In genomic region chr1:40646385-40646784, GRCh38 we compare ENCODE assay signal across 21 cellular contexts. TPM values are rescaled to one million over a fixed set of nuclear protein-coding genes. Genes with fewer than 3 reads are reported as not detected.
DNase-seq lines count a peak whose midpoint lies in the region; ATAC-seq, FAIRE-seq and TF ChIP-seq lines count a peak whose summit lies in the region.
"Had no signal": no experiment of that assay in that cellular context is flagged by ENCODE, and none has a peak within 500 bp of the region (broad histone marks: within the 10 kb centered on the region; RNA-seq: fewer than 3 reads in every experiment).

No MANE protein-coding gene starts in this region.

- H3K4me3 ChIP-seq in BLaER1: no peak overlapping the region
- H3K4me3 ChIP-seq in cardiac fibroblast (replicated peaks in 1 of 2; ENCODE audit: low read depth in 2 of 2, low read length in 2 of 2): no peak overlapping the region
- no peak overlapping the region for H3K4me3 ChIP-seq in small intestine (ENCODE audit: low read depth in 1 of 2, low read length in 2 of 2)
- H3K4me3 ChIP-seq: HAP-1, vagina had no signal

- no peaks in the 10 kb centered on the region for H3K36me3 Mint-ChIP-seq in stimulated activated naive B cell treated with anti-CD40 and anti-IgM and Interleukin-4, amounts not matched to agents 10 μg/mL and 1 μg/mL and 100 μg/mL, for 72 hours
- H3K36me3 Mint-ChIP-seq: activated naive CD8-positive, alpha-beta T cell treated with anti-CD3 and anti-CD28 coated beads for 36 hours; immature natural killer cell; memory B cell had no signal

- H3K27me3 ChIP-seq in BLaER1 (no peaks in the 10 kb centered on the region), small intestine (ENCODE audit: control insufficient read depth in 2 of 2, insufficient read depth in 2 of 2, low read length in 2 of 2) (no peaks in the 10 kb centered on the region)
- H3K27me3 ChIP-seq: vagina had no signal

- H3K27ac Mint-ChIP-seq in stimulated activated naive B cell treated with anti-CD40 and anti-IgM and Interleukin-4, amounts not matched to agents 10 μg/mL and 1 μg/mL and 100 μg/mL, for 72 hours: no peak overlapping the region
- H3K27ac Mint-ChIP-seq: activated CD4-positive, alpha-beta memory T cell treated with anti-CD3 and anti-CD28 coated beads, Interleukin-2, amount 10 ng/mL, durations not matched to agents 7 days and 5 days; activated naive CD8-positive, alpha-beta T cell treated with anti-CD3 and anti-CD28 coated beads for 36 hours; activated T-cell treated with anti-CD3 and anti-CD28 coated beads, Interleukin-2, amount 50 U/mL, for 72 hours; effector memory CD8-positive, alpha-beta T cell; immature natural killer cell; memory B cell had no signal

- peaks cover 60% of the 10 kb centered on the region for H3K36me3 ChIP-seq in BLaER1
- H3K36me3 ChIP-seq in small intestine (ENCODE audit: control insufficient read depth in 2 of 2, insufficient read depth in 2 of 2, low read length in 2 of 2): no peaks in the 10 kb centered on the region
- H3K36me3 ChIP-seq: HAP-1, vagina had no signal

- peak overlapping the region; percentile 17; the same call in 1 of the 2 replicates for H3K4me2 ChIP-seq in BLaER1

- no peak for TF ChIP-seq CTCF in cardiac fibroblast (IDR thresholded peaks at IDR 0.05; ENCODE audit: low read depth, low read length)

- H3K27ac ChIP-seq in BLaER1 (no peak overlapping the region), small intestine (ENCODE audit: low read depth in 1 of 2, low read length in 1 of 2) (no peak overlapping the region)
- H3K27ac ChIP-seq: vagina had no signal

- H4K20me1 ChIP-seq in BLaER1: peaks cover 80% of the 10 kb centered on the region

- ATAC-seq in left lobe of liver: peak; percentile 53
- ATAC-seq in GM18868 (IDR thresholded peaks at IDR 0.05; ENCODE audit: unreplicated experiment): no peak
- ATAC-seq in stimulated activated naive B cell treated with anti-CD40 and anti-IgM and Interleukin-4, amounts not matched to agents 10 μg/mL and 1 μg/mL and 100 μg/mL, for 72 hours (replicated peaks): no peak
- ATAC-seq: activated T-cell treated with anti-CD3 and anti-CD28 coated beads, Interleukin-2, amount 50 U/mL, for 72 hours; effector memory CD8-positive, alpha-beta T cell had no signal

- peaks cover 0 to 6% of the 10 kb centered on the region in 2 donors for H3K4me1 Mint-ChIP-seq in stimulated activated naive B cell treated with anti-CD40 and anti-IgM and Interleukin-4, amounts not matched to agents 10 μg/mL and 1 μg/mL and 100 μg/mL, for 72 hours
- H3K4me1 Mint-ChIP-seq: activated CD4-positive, alpha-beta memory T cell treated with anti-CD3 and anti-CD28 coated beads, Interleukin-2, amount 10 ng/mL, durations not matched to agents 7 days and 5 days had no signal

- no peaks in the 10 kb centered on the region for H3K9me3 ChIP-seq in BLaER1
- H3K9me3 ChIP-seq in small intestine (ENCODE audit: control insufficient read depth, low read depth): no peaks in the 10 kb centered on the region
- H3K9me3 ChIP-seq: HAP-1, vagina had no signal

- H3K9me3 Mint-ChIP-seq in stimulated activated naive B cell treated with anti-CD40 and anti-IgM and Interleukin-4, amounts not matched to agents 10 μg/mL and 1 μg/mL and 100 μg/mL, for 72 hours: no peaks in the 10 kb centered on the region
- H3K9me3 Mint-ChIP-seq: activated CD4-positive, alpha-beta memory T cell treated with anti-CD3 and anti-CD28 coated beads, Interleukin-2, amount 10 ng/mL, durations not matched to agents 7 days and 5 days; activated naive CD8-positive, alpha-beta T cell treated with anti-CD3 and anti-CD28 coated beads for 36 hours; activated T-cell treated with anti-CD3 and anti-CD28 coated beads, Interleukin-2, amount 50 U/mL, for 72 hours; effector memory CD8-positive, alpha-beta T cell; immature natural killer cell; memory B cell had no signal

- no peak overlapping the region for H3K4me3 Mint-ChIP-seq in stimulated activated naive B cell treated with anti-CD40 and anti-IgM and Interleukin-4, amounts not matched to agents 10 μg/mL and 1 μg/mL and 100 μg/mL, for 72 hours
- H3K4me3 Mint-ChIP-seq: activated CD4-positive, alpha-beta memory T cell treated with anti-CD3 and anti-CD28 coated beads, Interleukin-2, amount 10 ng/mL, durations not matched to agents 7 days and 5 days; activated naive CD8-positive, alpha-beta T cell treated with anti-CD3 and anti-CD28 coated beads for 36 hours; activated T-cell treated with anti-CD3 and anti-CD28 coated beads, Interleukin-2, amount 50 U/mL, for 72 hours; effector memory CD8-positive, alpha-beta T cell; immature natural killer cell; memory B cell had no signal

- 53 to 64% (median 56%) methylated on average over 5 of the region's 5 CpGs for WGBS in small intestine, 3 donors

- peaks cover 0 to 3% of the 10 kb centered on the region in 2 donors for H3K27me3 Mint-ChIP-seq in stimulated activated naive B cell treated with anti-CD40 and anti-IgM and Interleukin-4, amounts not matched to agents 10 μg/mL and 1 μg/mL and 100 μg/mL, for 72 hours
- H3K27me3 Mint-ChIP-seq: activated CD4-positive, alpha-beta memory T cell treated with anti-CD3 and anti-CD28 coated beads, Interleukin-2, amount 10 ng/mL, durations not matched to agents 7 days and 5 days had no signal

- peak; percentile 45 for DNase-seq in LHCN-M2 (ENCODE audit: low read depth)
- DNase-seq in cardiac fibroblast (ENCODE audit: low read depth in 2 of 2): peak; percentile 22 to 71
- no peak for DNase-seq in left lobe of liver (ENCODE audit: low spot score)
- DNase-seq in small intestine: no peak
- DNase-seq in stimulated activated naive B cell treated with anti-CD40 and anti-IgM and Interleukin-4, amounts not matched to agents 10 μg/mL and 1 μg/mL and 100 μg/mL, for 72 hours: no peak
- no peak for DNase-seq in COR-L47 (lab: John Stamatoyannopoulos, UW)
- DNase-seq: activated CD4-positive, alpha-beta memory T cell treated with anti-CD3 and anti-CD28 coated beads, Interleukin-2, amount 10 ng/mL, durations not matched to agents 7 days and 5 days; activated naive CD8-positive, alpha-beta T cell treated with anti-CD3 and anti-CD28 coated beads for 36 hours; activated T-cell treated with anti-CD3 and anti-CD28 coated beads, Interleukin-2, amount 50 U/mL, for 72 hours; central memory CD4-positive, alpha-beta T cell; effector memory CD8-positive, alpha-beta T cell; immature natural killer cell; MV-4-11; NCI-H2081; NCI-H524 treated with DMSO at 0.1 percent for 48 hours had no signal

- no peak overlapping the region for H3K9ac ChIP-seq in BLaER1

- H3K4me1 ChIP-seq in BLaER1 (peaks cover 64% of the 10 kb centered on the region), small intestine (ENCODE audit: control insufficient read depth in 2 of 2, insufficient read depth in 1 of 2, low read depth in 1 of 2, low read length in 1 of 2) (no peaks in the 10 kb centered on the region)
- H3K4me1 ChIP-seq: HAP-1 had no signal

- FAIRE-seq in small intestine (lab: Jason Lieb, UNC): no peak
- FAIRE-seq: D721Med had no signal

RNA-seq across cellular contexts. Expression of gene RIMS3, which starts 19.1 kb away (rescaled TPM):
- total RNA-seq in LHCN-M2 (2014; rRNA removed) (0.11 and 0.19 TPM in 2 replicates), left lobe of liver (1.0 TPM)
- 0.10 TPM for polyA plus RNA-seq in LHCN-M2 (2012)
- polyA plus RNA-seq in small intestine: 1 to 10 TPM in 1 of 3 donors, under 1 TPM in 1, not detected in 1; under 0.01 to 3.4 TPM

RNA-seq across cellular contexts. Expression of gene NFYC, which starts 45.1 kb away (rescaled TPM):
- 31.3 and 33.1 TPM in 2 replicates for total RNA-seq in LHCN-M2 (2014; rRNA removed)
- 27.2 TPM for polyA plus RNA-seq in LHCN-M2 (2012)
- 26.8 TPM for total RNA-seq in left lobe of liver
- polyA plus RNA-seq in small intestine: 10 to 100 TPM; 35.7 to 49.2 (median 35.9) TPM

Comparison
In these comparisons a context has a peak if more than half of its experiments do, and no peak if none do; other contexts are left out.
1. DNase-seq: peak in LHCN-M2 (single experiment) and cardiac fibroblast (2 of 2); none in left lobe of liver (single experiment), small intestine (single experiment), stimulated activated naive B cell treated with anti-CD40 and anti-IgM and Interleukin-4, amounts not matched to agents 10 μg/mL and 1 μg/mL and 100 μg/mL, for 72 hours (single experiment) and COR-L47 (single experiment).